8 cellular contexts compared by ENCODE assay signal in the genomic region with DNA sequence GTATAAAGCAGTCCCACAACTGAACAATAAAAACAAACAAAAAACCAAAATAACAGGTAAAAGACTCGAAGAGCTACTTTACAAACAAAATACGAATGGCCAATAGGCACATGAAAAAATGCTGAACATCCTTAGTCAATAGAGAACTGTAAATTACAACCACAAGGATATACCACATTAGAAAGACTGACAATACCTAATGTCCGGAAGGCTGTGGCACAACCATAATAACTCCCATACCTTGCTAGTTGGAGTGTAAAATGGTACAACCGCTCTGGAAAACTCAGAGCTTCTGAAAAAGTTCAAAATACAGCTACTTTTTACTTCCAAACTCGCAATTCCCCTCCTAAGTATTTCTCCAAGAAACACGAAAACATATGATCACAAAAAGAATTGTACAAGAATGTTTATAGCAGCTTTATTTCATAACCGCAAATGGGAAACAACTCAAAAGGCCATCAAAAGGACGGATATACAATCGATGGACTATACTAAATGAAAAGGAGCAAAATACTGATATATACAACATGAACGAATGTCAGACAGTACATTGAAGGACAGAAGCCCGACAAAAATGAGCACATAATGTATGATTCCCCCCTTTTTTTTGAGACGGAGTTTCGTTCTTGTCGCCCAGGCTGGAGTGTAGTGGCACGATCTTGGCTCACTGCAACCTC. TPM values are rescaled to one million over a fixed set of nuclear protein-coding genes. Genes with fewer than 3 reads are reported as not detected.
A peak's percentile ranks its signal among the peaks of the same experiment; 100 is the strongest.
DNase-seq lines count a peak whose midpoint lies in the region; ATAC-seq, FAIRE-seq and TF ChIP-seq lines count a peak whose summit lies in the region.

No MANE protein-coding gene starts in this region.

- H3K4me3 ChIP-seq in SK-N-SH (ENCODE audit: low read depth in 2 of 2, low read length in 1 of 2) (peak overlapping the region; percentile 80 to 91), kidney (ENCODE audit: low read length in 2 of 2) (peak overlapping the region; percentile 98 to 99)

- no peaks in the 10 kb centered on the region for H3K9me3 Mint-ChIP-seq in activated naive CD8-positive, alpha-beta T cell treated with anti-CD3 and anti-CD28 coated beads for 36 hours

- H3K4me1 Mint-ChIP-seq in activated naive CD8-positive, alpha-beta T cell treated with anti-CD3 and anti-CD28 coated beads for 36 hours = peaks cover 25% of the 10 kb centered on the region

- H4K20me1 ChIP-seq in SK-N-SH (ENCODE audit: insufficient read depth) = no peaks in the 10 kb centered on the region; the same call in 1 of the 2 replicates

- H3K9me3 ChIP-seq in SK-N-SH = no peaks in the 10 kb centered on the region
- H3K9me3 ChIP-seq in kidney (ENCODE audit: control insufficient read depth in 1 of 2, low read length in 2 of 2) = no peaks in the 10 kb centered on the region

- peak overlapping the region; percentile 99 for H3K4me3 Mint-ChIP-seq in activated naive CD8-positive, alpha-beta T cell treated with anti-CD3 and anti-CD28 coated beads for 36 hours

- TF ChIP-seq CTCF in SK-N-SH (IDR thresholded peaks at IDR 0.05) = no peak
- TF ChIP-seq CTCF in kidney (IDR thresholded peaks at IDR 0.05; ENCODE audit: borderline replicate concordance, extremely low read depth, insufficient read depth) = no peak
- no peak for TF ChIP-seq CTCF in D721Med (IDR thresholded peaks at IDR 0.05; ENCODE audit: insufficient read depth, missing control alignments)

- H3K36me3 ChIP-seq in SK-N-SH (replicated peaks in 1 of 2; ENCODE audit: control insufficient read depth in 1 of 2, insufficient read depth in 2 of 2, low read length in 1 of 2) = peaks cover 0 to 9% of the 10 kb centered on the region in 2 experiments
- no peaks in the 10 kb centered on the region for H3K36me3 ChIP-seq in kidney (ENCODE audit: control insufficient read depth in 1 of 2, insufficient read depth in 2 of 2, low read length in 2 of 2)

- TF ChIP-seq EP300 in SK-N-SH (IDR thresholded peaks at IDR 0.05; ENCODE audit: borderline replicate concordance in 1 of 2, low read depth in 1 of 2, low read length in 1 of 2) = no peak

- H3K36me3 Mint-ChIP-seq in activated naive CD8-positive, alpha-beta T cell treated with anti-CD3 and anti-CD28 coated beads for 36 hours = peaks cover 46% of the 10 kb centered on the region

- ATAC-seq in SK-N-SH treated with all-trans-retinoic acid at 6 μM for 48 hours = no peak
- no peak for ATAC-seq in GM18519 (IDR thresholded peaks at IDR 0.05; ENCODE audit: low FRiP score, unreplicated experiment)

- peak overlapping the region; percentile 99 for H3K27ac Mint-ChIP-seq in activated naive CD8-positive, alpha-beta T cell treated with anti-CD3 and anti-CD28 coated beads for 36 hours

- no peak for TF ChIP-seq RAD21 in SK-N-SH (IDR thresholded peaks at IDR 0.05; ENCODE audit: low read length)

- no peaks in the 10 kb centered on the region for H3K9me2 ChIP-seq in SK-N-SH

- H3K27me3 Mint-ChIP-seq in activated naive CD8-positive, alpha-beta T cell treated with anti-CD3 and anti-CD28 coated beads for 36 hours = peaks cover 5% of the 10 kb centered on the region

- CTCF ChIA-PET in SK-N-SH (lab: Yijun Ruan, JAX) = interaction anchor here (0.9 to 7.4 kb wide), 5 partner anchors 13 to 96 kb away, joined by 3 to 166 read pairs (median 47); partner anchors contain the start of genes DNAH2, SAT2, SHBG and SOX15

- intact Hi-C loops in kidney (cut with DNase I) = no loop called here

- peak overlapping the region; percentile 84 for H3K4me2 ChIP-seq in SK-N-SH

- H3K79me2 ChIP-seq in SK-N-SH (ENCODE audit: insufficient read depth) = peaks cover 84% of the 10 kb centered on the region

- POLR2A ChIA-PET in SK-N-SH (lab: Yijun Ruan, JAX) = interaction anchor here (1.0 to 4.5 kb wide), 6 partner anchors 10 to 101 kb away, joined by 3 to 40 read pairs (median 27); partner anchors contain the start of genes ATP1B2, MPDU1, SHBG and SOX15

- 18% methylated on average over 15 of the region's 15 CpGs for WGBS in SK-N-SH (ENCODE audit: low lambda C conversion rate)

- H3F3A ChIP-seq in SK-N-SH (replicated peaks; ENCODE audit: insufficient read depth) = peaks cover 27% of the 10 kb centered on the region

- peak overlapping the region; percentile 99 for H3K9ac ChIP-seq in SK-N-SH
- H3K9ac ChIP-seq in kidney (ENCODE audit: low read length in 2 of 2) = peak overlapping the region in 1 of 2 donors; percentile 96

- peak overlapping the region; percentile 48 to 98 for H3K27ac ChIP-seq in SK-N-SH (ENCODE audit: low read depth in 2 of 2, low read length in 1 of 2)
- peak overlapping the region; percentile 54 to 96 for H3K27ac ChIP-seq in kidney (ENCODE audit: low read depth in 2 of 2, low read length in 2 of 2)

- peaks cover 12 to 17% of the 10 kb centered on the region in 2 experiments; a peak in 3 of 4 replicates for H3K4me1 ChIP-seq in SK-N-SH (ENCODE audit: control insufficient read depth in 1 of 2, insufficient read depth in 2 of 2, low read depth in 1 of 2, low read length in 1 of 2)
- H3K4me1 ChIP-seq in kidney (ENCODE audit: control insufficient read depth in 1 of 2, insufficient read depth in 1 of 2, low read depth in 1 of 2, low read length in 2 of 2) = peaks cover 7 to 14% of the 10 kb centered on the region in 2 donors

- H2AFZ ChIP-seq in SK-N-SH (ENCODE audit: low read depth) = peak overlapping the region; percentile 20

- H3K27me3 ChIP-seq in SK-N-SH (ENCODE audit: insufficient read depth) = no peaks in the 10 kb centered on the region

- FAIRE-seq in kidney (lab: Jason Lieb, UNC) (no peak), D721Med (lab: Jason Lieb, UNC) (no peak)

- DNase-seq in SK-N-SH (no peak), kidney (no peak), superior temporal gyrus (ENCODE audit: extremely low spot score) (peak; percentile 25), D721Med (ENCODE audit: insufficient read length, low spot score) (no peak)
- no peak for DNase-seq in activated naive CD8-positive, alpha-beta T cell treated with anti-CD3 and anti-CD28 coated beads for 36 hours
- no peak for DNase-seq in activated CD4-positive, CD25-positive, alpha-beta regulatory T cell (lab: John Stamatoyannopoulos, UW)

TF ChIP-seq in SK-N-SH, 30 proteins besides CTCF, POLR2A, EP300 and RAD21 (continues in another document):
- no peak for TF ChIP-seq ELF1 (IDR thresholded peaks at IDR 0.05)
- no peak for TF ChIP-seq NRF1 (IDR thresholded peaks at IDR 0.05; ENCODE audit: low read depth, low read length)
- TF ChIP-seq RXRA (IDR thresholded peaks at IDR 0.05; ENCODE audit: borderline replicate concordance, low read depth) = no peak

TF ChIP-seq in SK-N-SH treated with all-trans-retinoic acid at 6 μM for 48 hours, 23 proteins besides CTCF, POLR2A, EP300 and RAD21 (continues in another document):
- TF ChIP-seq ZFP3 (CRISPR knock-in tag; IDR thresholded peaks at IDR 0.05) = no peak
- TF ChIP-seq BACH2 (CRISPR knock-in tag; IDR thresholded peaks at IDR 0.05; ENCODE audit: borderline replicate concordance) = no peak
- TF ChIP-seq, protein P1, sequence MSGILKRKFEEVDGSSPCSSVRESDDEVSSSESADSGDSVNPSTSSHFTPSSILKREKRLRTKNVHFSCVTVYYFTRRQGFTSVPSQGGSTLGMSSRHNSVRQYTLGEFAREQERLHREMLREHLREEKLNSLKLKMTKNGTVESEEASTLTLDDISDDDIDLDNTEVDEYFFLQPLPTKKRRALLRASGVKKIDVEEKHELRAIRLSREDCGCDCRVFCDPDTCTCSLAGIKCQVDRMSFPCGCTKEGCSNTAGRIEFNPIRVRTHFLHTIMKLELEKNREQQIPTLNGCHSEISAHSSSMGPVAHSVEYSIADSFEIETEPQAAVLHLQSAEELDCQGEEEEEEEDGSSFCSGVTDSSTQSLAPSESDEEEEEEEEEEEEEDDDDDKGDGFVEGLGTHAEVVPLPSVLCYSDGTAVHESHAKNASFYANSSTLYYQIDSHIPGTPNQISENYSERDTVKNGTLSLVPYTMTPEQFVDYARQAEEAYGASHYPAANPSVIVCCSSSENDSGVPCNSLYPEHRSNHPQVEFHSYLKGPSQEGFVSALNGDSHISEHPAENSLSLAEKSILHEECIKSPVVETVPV (CRISPR knock-in tag; IDR thresholded peaks at IDR 0.05) = no peak
- TF ChIP-seq ESRRG (CRISPR knock-in tag; IDR thresholded peaks at IDR 0.05) = no peak
- no peak for TF ChIP-seq SNAI2 (CRISPR knock-in tag; IDR thresholded peaks at IDR 0.05)

RNA-seq across cellular contexts. Expression of gene TP53, which starts 2.3 kb away (rescaled TPM):
- 47.3 and 62.6 TPM in 2 replicates for polyA plus RNA-seq in SK-N-SH (2012; rRNA removed)
- polyA plus RNA-seq in SK-N-SH (2012; cell fraction: cytosol; rRNA removed) = 48.0 and 54.3 TPM in 2 replicates
- polyA plus RNA-seq in SK-N-SH (2012; cell fraction: nucleus; rRNA removed) = 75.6 and 79.8 TPM in 2 replicates
- total RNA-seq in activated naive CD8-positive, alpha-beta T cell treated with anti-CD3 and anti-CD28 coated beads for 36 hours = 100 to 1,000 TPM; 137 to 142 TPM
- 66.9 TPM for total RNA-seq in kidney
- polyA plus RNA-seq in kidney (ENCODE audit: insufficient read depth, low read depth, low replicate concordance) = 14.8 TPM

RNA-seq across cellular contexts. Expression of gene WRAP53, which starts 3.3 kb away (rescaled TPM):
- 6.6 and 8.6 TPM in 2 replicates for polyA plus RNA-seq in SK-N-SH (2012; rRNA removed)
- polyA plus RNA-seq in SK-N-SH (2012; cell fraction: cytosol; rRNA removed) = 3.4 and 4.4 TPM in 2 replicates
- polyA plus RNA-seq in SK-N-SH (2012; cell fraction: nucleus; rRNA removed) = 13.1 and 15.7 TPM in 2 replicates
- total RNA-seq in activated naive CD8-positive, alpha-beta T cell treated with anti-CD3 and anti-CD28 coated beads for 36 hours = 10 to 100 TPM; 22.8 to 27.4 TPM
- total RNA-seq in kidney = 6.5 TPM
- polyA plus RNA-seq in kidney (ENCODE audit: insufficient read depth, low read depth, low replicate concordance) = 10.8 TPM

RNA-seq across cellular contexts. Expression of gene EFNB3, which starts 20.0 kb away (rescaled TPM):
- polyA plus RNA-seq in SK-N-SH (2012; rRNA removed) (26.1 and 32.4 TPM in 2 replicates), kidney (ENCODE audit: insufficient read depth, low read depth, low replicate concordance) (2.3 TPM)
- polyA plus RNA-seq in SK-N-SH (2012; cell fraction: cytosol; rRNA removed) = 21.0 and 25.2 TPM in 2 replicates
- 35.5 and 47.9 TPM in 2 replicates for polyA plus RNA-seq in SK-N-SH (2012; cell fraction: nucleus; rRNA removed)
- total RNA-seq in activated naive CD8-positive, alpha-beta T cell treated with anti-CD3 and anti-CD28 coated beads for 36 hours = not detected
- total RNA-seq in kidney = 3.5 TPM

RNA-seq across cellular contexts. Expression of gene DNAH2, which starts 32.5 kb away (rescaled TPM):
- polyA plus RNA-seq in SK-N-SH (2012; rRNA removed) = 0.13 and 0.18 TPM in 2 replicates
- polyA plus RNA-seq in SK-N-SH (2012; cell fraction: cytosol; rRNA removed) = 0.07 and 0.18 TPM in 2 replicates
- 0.56 and 0.81 TPM in 2 replicates for polyA plus RNA-seq in SK-N-SH (2012; cell fraction: nucleus; rRNA removed)
- under 1 TPM; 0.04 to 0.14 TPM for total RNA-seq in activated naive CD8-positive, alpha-beta T cell treated with anti-CD3 and anti-CD28 coated beads for 36 hours
- 0.66 TPM for total RNA-seq in kidney
- polyA plus RNA-seq in kidney (ENCODE audit: insufficient read depth, low read depth, low replicate concordance) = 0.17 TPM

RNA-seq across cellular contexts. Expression of gene ATP1B2, which starts 34.3 kb away (rescaled TPM):
- 0.05 and 0.08 TPM in 2 replicates for polyA plus RNA-seq in SK-N-SH (2012; rRNA removed)
- polyA plus RNA-seq in SK-N-SH (2012; cell fraction: cytosol; rRNA removed) = 0.05 and 0.12 TPM in 2 replicates
- 0.09 and 0.15 TPM in 2 replicates for polyA plus RNA-seq in SK-N-SH (2012; cell fraction: nucleus; rRNA removed)
- total RNA-seq in activated naive CD8-positive, alpha-beta T cell treated with anti-CD3 and anti-CD28 coated beads for 36 hours = under 1 TPM in 1 of 2 experiments, not detected in 1; 0.10 TPM
- total RNA-seq in kidney = 7.6 TPM
- 12.8 TPM for polyA plus RNA-seq in kidney (ENCODE audit: insufficient read depth, low read depth, low replicate concordance)
